8 cellular contexts compared by ENCODE assay signal in the genomic region with DNA sequence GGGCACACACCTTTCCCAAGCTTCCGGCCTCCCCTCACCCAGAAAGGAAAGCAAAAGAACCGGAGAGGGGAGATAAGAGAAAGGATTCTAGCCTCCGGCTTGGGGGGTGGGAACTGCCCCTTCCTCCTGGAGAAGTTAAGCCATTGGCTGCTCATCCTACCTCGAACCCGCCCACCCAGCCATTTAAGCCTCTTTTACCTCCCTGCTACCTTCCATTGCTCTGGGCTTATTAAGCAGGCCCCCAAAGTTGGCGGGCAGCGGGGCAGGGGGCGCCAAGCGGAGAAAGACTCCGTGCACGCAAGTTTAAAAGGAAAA. TPM values are rescaled to one million over a fixed set of nuclear protein-coding genes. Genes with fewer than 3 reads are reported as not detected.
DNase-seq lines count a peak whose midpoint lies in the region; ATAC-seq and TF ChIP-seq lines count a peak whose summit lies in the region.

No MANE protein-coding gene starts in this region.

- no peaks in the 10 kb centered on the region for H3K9me3 Mint-ChIP-seq in activated naive CD8-positive, alpha-beta T cell treated with anti-CD3 and anti-CD28 coated beads, Interleukin-2, amount 10 ng/mL, durations not matched to agents 7 days and 5 days

- peaks cover 34% of the 10 kb centered on the region for H3K4me1 Mint-ChIP-seq in activated naive CD8-positive, alpha-beta T cell treated with anti-CD3 and anti-CD28 coated beads, Interleukin-2, amount 10 ng/mL, durations not matched to agents 7 days and 5 days

- ATAC-seq in activated naive CD8-positive, alpha-beta T cell treated with anti-CD3 and anti-CD28 coated beads, Interleukin-2, amount 10 ng/mL, durations not matched to agents 7 days and 5 days (ENCODE audit: low read depth): peak; percentile 59
- ATAC-seq in GM19397 (IDR thresholded peaks at IDR 0.05; ENCODE audit: unreplicated experiment): no peak

- TF ChIP-seq POLR2A in uterus (IDR thresholded peaks at IDR 0.05): peak in 1 of 2 donors; percentile 39

- H3K36me3 ChIP-seq in MG63: no peaks in the 10 kb centered on the region
- H3K36me3 ChIP-seq in uterus: no peaks in the 10 kb centered on the region

- H3K4me3 Mint-ChIP-seq in activated naive CD8-positive, alpha-beta T cell treated with anti-CD3 and anti-CD28 coated beads, Interleukin-2, amount 10 ng/mL, durations not matched to agents 7 days and 5 days: peak overlapping the region; percentile 96

- peak overlapping the region; percentile 98 to 99 for H3K27ac ChIP-seq in uterus

- H3K4me3 ChIP-seq in MG63 (peak overlapping the region; percentile 71), uterus (peak overlapping the region; percentile 66)

- peak overlapping the region; percentile 88 for H3K27ac Mint-ChIP-seq in activated naive CD8-positive, alpha-beta T cell treated with anti-CD3 and anti-CD28 coated beads, Interleukin-2, amount 10 ng/mL, durations not matched to agents 7 days and 5 days

- POLR2A ChIA-PET in activated naive CD8-positive, alpha-beta T cell treated with anti-CD3 and anti-CD28 coated beads, Interleukin-2, amount 10 ng/mL, durations not matched to agents 7 days and 5 days (lab: Charles Lee): interaction anchor here (0.7 to 7.0 kb wide), 9 partner anchors 48 to 101 kb away, joined by 3 to 59 read pairs (median 6); no protein-coding TSS in a partner anchor

- H3K9me3 ChIP-seq in MG63 (no peaks in the 10 kb centered on the region), uterus (no peaks in the 10 kb centered on the region)

- peaks cover 8% of the 10 kb centered on the region for H3K27me3 Mint-ChIP-seq in activated naive CD8-positive, alpha-beta T cell treated with anti-CD3 and anti-CD28 coated beads, Interleukin-2, amount 10 ng/mL, durations not matched to agents 7 days and 5 days

- H3K4me1 ChIP-seq in uterus: no peaks in the 10 kb centered on the region

- no peaks in the 10 kb centered on the region for H3K36me3 Mint-ChIP-seq in activated naive CD8-positive, alpha-beta T cell treated with anti-CD3 and anti-CD28 coated beads, Interleukin-2, amount 10 ng/mL, durations not matched to agents 7 days and 5 days

- H3K27me3 ChIP-seq in MG63: no peaks in the 10 kb centered on the region; the same call in 1 of the 2 replicates
- no peaks in the 10 kb centered on the region for H3K27me3 ChIP-seq in uterus

- TF ChIP-seq CTCF in uterus (IDR thresholded peaks at IDR 0.05): no peak

- DNase-seq in DMS114 treated with DMSO at 0.1 percent for 48 hours (lab: John Stamatoyannopoulos, UW; ENCODE audit: unreplicated experiment) (peak; percentile 52), MG63 (peak; percentile 53), RKO (ENCODE audit: low spot score) (peak; percentile 80), head of caudate nucleus (peak in 38 of 42 donors; percentile 31 to 80 (median 62)), non-pigmented ciliary epithelial cell (ENCODE audit: low read depth) (peak; percentile 55), uterus (peak; percentile 78 to 93)
- DNase-seq in activated naive CD8-positive, alpha-beta T cell treated with anti-CD3 and anti-CD28 coated beads, Interleukin-2, amount 10 ng/mL, durations not matched to agents 7 days and 5 days: no peak

- intact Hi-C loops in head of caudate nucleus (cut with DNase I) (loop anchor here (2.0 to 10.0 kb wide), 6 partner anchors 55 to 414 kb away; no protein-coding TSS in a partner anchor), uterus (cut with DNase I; ENCODE audit: low total_unique reads) (loop anchor here (2.0 kb wide), 1 partner anchor 101 kb away; no protein-coding TSS in a partner anchor)

RNA-seq across cellular contexts. Expression of a gene that starts 2.3 kb away (rescaled TPM):
- 0.12 and 0.13 TPM in 2 replicates for total RNA-seq in MG63 (2014; rRNA removed; shearing (Covaris generic); ENCODE audit: low replicate concordance)
- total RNA-seq in activated naive CD8-positive, alpha-beta T cell treated with anti-CD3 and anti-CD28 coated beads, Interleukin-2, amount 10 ng/mL, durations not matched to agents 7 days and 5 days: 1 to 10 TPM; 4.6 to 4.7 TPM
- 10 to 100 TPM in 2 of 4 donors, 1 to 10 TPM in 2; 2.4 to 50.5 (median 17.8) TPM for total RNA-seq in uterus
